ENCODE assay signal across 9 cellular contexts in the genomic region with DNA sequence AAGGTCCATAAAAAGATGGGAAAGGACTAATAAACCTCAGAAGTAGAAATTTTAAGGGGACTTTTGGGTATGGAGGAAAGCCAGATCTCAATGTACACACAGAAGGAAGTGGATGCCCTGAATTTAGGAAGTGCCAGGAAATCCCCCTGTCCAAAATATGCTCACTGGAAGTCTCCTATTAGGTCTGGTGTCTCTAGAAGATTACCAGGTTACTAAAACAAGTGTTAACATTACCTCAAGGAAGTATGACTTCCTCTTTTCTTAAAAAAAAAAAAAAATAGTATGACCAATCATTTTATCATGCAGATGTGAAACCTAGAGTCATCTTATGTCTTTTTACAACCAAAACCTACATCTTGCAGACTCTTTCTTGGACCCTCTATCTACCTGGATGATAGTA. TPM values are rescaled to one million over a fixed set of nuclear protein-coding genes. Genes with fewer than 3 reads are reported as not detected.
DNase-seq lines count a peak whose midpoint lies in the region; ATAC-seq and TF ChIP-seq lines count a peak whose summit lies in the region.
"Had no signal": no experiment of that assay in that cellular context is flagged by ENCODE, and none has a peak within 500 bp of the region (broad histone marks: within the 10 kb centered on the region; RNA-seq: fewer than 3 reads in every experiment).

No MANE protein-coding gene starts in this region.

- H3K27me3 Mint-ChIP-seq in activated CD8-positive, alpha-beta T cell treated with anti-CD3 and anti-CD28 coated beads for 36 hours = no peaks in the 10 kb centered on the region

- CTCF ChIA-PET in activated CD8-positive, alpha-beta T cell treated with anti-CD3 and anti-CD28 coated beads for 36 hours (lab: Charles Lee) = interaction anchor here (0.9 to 2.7 kb wide), 2 partner anchors 25 to 35 kb away, joined by 3 to 9 read pairs; no protein-coding TSS in a partner anchor

- H3K9me3 Mint-ChIP-seq in activated CD8-positive, alpha-beta T cell treated with anti-CD3 and anti-CD28 coated beads for 36 hours = no peaks in the 10 kb centered on the region

- H3K4me3 Mint-ChIP-seq in activated CD8-positive, alpha-beta T cell treated with anti-CD3 and anti-CD28 coated beads for 36 hours = no peak overlapping the region
- H3K4me3 Mint-ChIP-seq: nephron progenitor cell had no signal

- intact Hi-C loops in activated CD8-positive, alpha-beta T cell treated with anti-CD3 and anti-CD28 coated beads for 36 hours (cut with micrococcal nuclease) = no loop called here

- H3K36me3 Mint-ChIP-seq in activated CD8-positive, alpha-beta T cell treated with anti-CD3 and anti-CD28 coated beads for 36 hours (ENCODE audit: low read depth) = peaks cover 52% of the 10 kb centered on the region

- peaks cover 53% of the 10 kb centered on the region for H3K4me1 Mint-ChIP-seq in activated CD8-positive, alpha-beta T cell treated with anti-CD3 and anti-CD28 coated beads for 36 hours (ENCODE audit: low read depth)
- H3K4me1 Mint-ChIP-seq: nephron progenitor cell had no signal

- DNase-seq in GM10266 (ENCODE audit: extremely low spot score) (peak; percentile 67), mucosa of gallbladder (ENCODE audit: low spot score) (no peak), pons (ENCODE audit: low spot score) (no peak), epidermal melanocyte (ENCODE audit: insufficient read length, low spot score) (no peak)
- DNase-seq in activated CD8-positive, alpha-beta T cell treated with anti-CD3 and anti-CD28 coated beads for 36 hours = no peak
- DNase-seq in effector CD8-positive, alpha-beta T cell (lab: John Stamatoyannopoulos, UW) = no peak
- DNase-seq: nephron progenitor cell had no signal

- peak; percentile 36 for ATAC-seq in GM19452 (IDR thresholded peaks at IDR 0.05; ENCODE audit: unreplicated experiment)
- ATAC-seq in HG03378 (IDR thresholded peaks at IDR 0.05; ENCODE audit: unreplicated experiment) = peak; percentile 61
- ATAC-seq in activated CD8-positive, alpha-beta T cell treated with anti-CD3 and anti-CD28 coated beads for 36 hours = no peak

- peak overlapping the region; percentile 1 for H3K27ac Mint-ChIP-seq in activated CD8-positive, alpha-beta T cell treated with anti-CD3 and anti-CD28 coated beads for 36 hours
- H3K27ac Mint-ChIP-seq: nephron progenitor cell had no signal

- TF ChIP-seq CTCF in GM10266 (IDR thresholded peaks at IDR 0.05; ENCODE audit: control insufficient read depth, insufficient read depth, low read depth, missing control alignments) = no peak
- no peak for TF ChIP-seq CTCF in activated CD8-positive, alpha-beta T cell treated with anti-CD3 and anti-CD28 coated beads for 36 hours (IDR thresholded peaks at IDR 0.05)

- POLR2A ChIA-PET in activated CD8-positive, alpha-beta T cell treated with anti-CD3 and anti-CD28 coated beads for 36 hours (lab: Charles Lee) = interaction anchor here (0.7 to 1.4 kb wide), 3 partner anchors 11 to 518 kb away, joined by 3 to 4 read pairs (median 3); no protein-coding TSS in a partner anchor

RNA-seq across cellular contexts. Expression of a gene that starts 30.7 kb away (rescaled TPM):
- 10 to 100 TPM; 11.1 to 12.7 TPM for total RNA-seq in activated CD8-positive, alpha-beta T cell treated with anti-CD3 and anti-CD28 coated beads for 36 hours
- total RNA-seq in mucosa of gallbladder = 24.2 TPM
